Comparison of ENCODE assay signal across 37 cellular contexts in the genomic region with DNA sequence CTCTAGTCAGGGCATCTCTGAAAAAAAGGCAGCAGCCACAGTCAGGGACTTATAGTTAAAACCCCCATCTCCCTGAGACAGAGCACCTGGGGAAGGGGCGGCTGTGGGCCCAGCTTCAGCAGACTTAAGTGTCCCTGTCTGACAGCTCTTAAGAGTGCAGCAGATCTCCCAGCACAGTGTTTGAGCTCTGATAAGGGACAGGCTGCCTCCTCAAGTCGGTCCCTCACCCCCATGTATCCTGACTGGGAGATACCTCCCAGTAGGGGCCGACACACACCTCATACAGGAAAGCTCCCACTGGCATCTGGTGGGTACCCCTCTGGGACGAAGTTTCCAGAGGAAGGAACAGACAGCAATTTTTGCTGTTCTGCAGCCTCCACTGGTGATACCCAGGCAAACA.
"Had no signal": no experiment of that assay in that cellular context is flagged by ENCODE, and none has a peak within 500 bp of the region (broad histone marks: within the 10 kb centered on the region; RNA-seq: fewer than 3 reads in every experiment).

No MANE protein-coding gene starts in this region.

- H3K4me1 ChIP-seq: adrenal gland, body of pancreas, breast epithelium had no signal

- H3K27me3 ChIP-seq: adrenal gland, body of pancreas, brain microvascular endothelial cell, breast epithelium had no signal

- H3K36me3 Mint-ChIP-seq: activated CD4-positive, alpha-beta memory T cell treated with anti-CD3 and anti-CD28 coated beads for 36 hours; activated naive CD4-positive, alpha-beta T cell treated with anti-CD3 and anti-CD28 coated beads, Interleukin-2, amount 50 U/mL, for 72 hours; activated naive CD8-positive, alpha-beta T cell treated with anti-CD3 and anti-CD28 coated beads for 36 hours had no signal

- H3K36me3 ChIP-seq: adrenal gland, brain microvascular endothelial cell, breast epithelium had no signal

- H3K9me3 Mint-ChIP-seq: activated B cell treated with CpG ODN at 0.5 μM for 24 hours; activated CD4-positive, alpha-beta memory T cell treated with anti-CD3 and anti-CD28 coated beads for 36 hours; activated CD4-positive, alpha-beta T cell treated with anti-CD3 and anti-CD28 coated beads, Interleukin-2, amount 10 ng/mL, durations not matched to agents 24 days and 14 days; activated CD8-positive, alpha-beta T cell treated with anti-CD3 and anti-CD28 coated beads for 36 hours; activated naive CD4-positive, alpha-beta T cell treated with anti-CD3 and anti-CD28 coated beads for 36 hours; activated naive CD8-positive, alpha-beta T cell treated with anti-CD3 and anti-CD28 coated beads for 36 hours; activated T-cell treated with anti-CD3 and anti-CD28 coated beads, Interleukin-2, amount 50 U/mL, for 4 hours; activated T-helper 1 cell treated with anti-CD3 and anti-CD28 coated beads, Interleukin-12 subunit alpha, Interleukin-12 subunit beta, Interleukin-2, Interleukin-4 antibody, amounts not matched to agents 30 ng/mL and 10 ng/mL and 1 ng/mL, durations not matched to agents 14 hours and 24 hours and 36 hours; activated T-helper 17 cell treated with anti-CD3 and anti-CD28 coated beads, Interleukin-2, amount 50 U/mL, for 72 hours; T-helper 1 cell treated with Interleukin-12 subunit alpha and Interleukin-12 subunit beta and Interleukin-4 antibody, amounts not matched to agents 30 μg/mL and 1 μg/mL, for 36 hours; T-helper 2 cell treated with Interferon-gamma antibody and Interleukin-4, amounts not matched to agents 5 μg/mL and 100 μg/mL, for 36 hours had no signal

- H3K27ac ChIP-seq: adrenal gland, body of pancreas, brain microvascular endothelial cell, breast epithelium, VCaP had no signal

- DNase-seq: activated B cell treated with CpG ODN at 0.5 μM for 24 hours; activated CD4-positive, alpha-beta memory T cell treated with anti-CD3 and anti-CD28 coated beads for 36 hours; activated CD4-positive, alpha-beta T cell treated with anti-CD3 and anti-CD28 coated beads for 4 hours; activated CD4-positive, alpha-beta T cell treated with anti-CD3 and anti-CD28 coated beads, Interleukin-2, amount 10 ng/mL, durations not matched to agents 24 days and 14 days; activated CD4-positive, alpha-beta T cell treated with anti-CD3 and anti-CD28 coated beads, Interleukin-2, amount 50 U/mL, for 1 hour; activated CD4-positive, alpha-beta T cell treated with anti-CD3 and anti-CD28 coated beads, Interleukin-2, amount 50 U/mL, for 4 hours; activated CD4-positive, CD25-positive, alpha-beta regulatory T cell treated with anti-CD3 and anti-CD28 coated beads, Interleukin-2, amount 50 U/mL, for 72 hours; activated CD8-positive, alpha-beta memory T cell treated with anti-CD3 and anti-CD28 coated beads, Interleukin-2, amount 50 U/mL, for 4 hours; activated CD8-positive, alpha-beta T cell treated with anti-CD3 and anti-CD28 coated beads for 36 hours; activated effector memory CD4-positive, alpha-beta T cell treated with anti-CD3 and anti-CD28 coated beads, Interleukin-2, amount 50 U/mL, for 16 hours; activated gamma-delta T cell treated with Interleukin-2 at 50 U/mL for 16 hours; activated naive CD4-positive, alpha-beta T cell; activated naive CD4-positive, alpha-beta T cell treated with anti-CD3 and anti-CD28 coated beads for 36 hours; activated naive CD4-positive, alpha-beta T cell treated with anti-CD3 and anti-CD28 coated beads, Interleukin-2, amount 50 U/mL, for 16 hours; activated naive CD8-positive, alpha-beta T cell treated with anti-CD3 and anti-CD28 coated beads for 36 hours; activated T-cell treated with anti-CD3 and anti-CD28 coated beads for 4 hours; activated T-cell treated with anti-CD3 and anti-CD28 coated beads, Interleukin-2, amount 50 U/mL, for 1 hour; activated T-cell treated with anti-CD3 and anti-CD28 coated beads, Interleukin-2, amount 50 U/mL, for 4 hours; activated T-cell treated with anti-CD3 and anti-CD28 coated beads, Interleukin-2, amount 50 U/mL, for 72 hours; adrenal gland; amniotic stem cell; aorta; body of pancreas; brain microvascular endothelial cell; central memory CD4-positive, alpha-beta T cell; T-helper 1 cell; T-helper 2 cell; T-helper 9 cell had no signal

- ATAC-seq: activated CD8-positive, alpha-beta T cell treated with anti-CD3 and anti-CD28 coated beads for 36 hours; activated naive CD4-positive, alpha-beta T cell treated with anti-CD3 and anti-CD28 coated beads, Interleukin-2, amount 50 U/mL, for 72 hours; activated T-cell treated with anti-CD3 and anti-CD28 coated beads, Interleukin-2, amount 50 U/mL, for 4 hours; activated T-cell treated with anti-CD3 and anti-CD28 coated beads, Interleukin-2, amount 50 U/mL, for 72 hours; activated T-helper 17 cell treated with anti-CD3 and anti-CD28 coated beads, Interleukin-2, amount 50 U/mL, for 72 hours; body of pancreas had no signal

- H3K4me1 Mint-ChIP-seq: activated B cell treated with CpG ODN at 0.5 μM for 24 hours; activated CD4-positive, alpha-beta T cell treated with anti-CD3 and anti-CD28 coated beads, Interleukin-2, amount 10 ng/mL, durations not matched to agents 24 days and 14 days; activated naive CD8-positive, alpha-beta T cell treated with anti-CD3 and anti-CD28 coated beads for 36 hours; activated T-helper 17 cell treated with anti-CD3 and anti-CD28 coated beads, Interleukin-2, amount 50 U/mL, for 72 hours had no signal

- H3K4me3 ChIP-seq: adrenal gland, body of pancreas, breast epithelium had no signal

- H3K27ac Mint-ChIP-seq: activated B cell treated with CpG ODN at 0.5 μM for 24 hours; activated CD4-positive, alpha-beta memory T cell treated with anti-CD3 and anti-CD28 coated beads for 36 hours; activated CD4-positive, alpha-beta T cell treated with anti-CD3 and anti-CD28 coated beads, Interleukin-2, amount 10 ng/mL, durations not matched to agents 24 days and 14 days; activated CD8-positive, alpha-beta T cell treated with anti-CD3 and anti-CD28 coated beads for 36 hours; activated naive CD4-positive, alpha-beta T cell treated with anti-CD3 and anti-CD28 coated beads for 36 hours; activated naive CD4-positive, alpha-beta T cell treated with anti-CD3 and anti-CD28 coated beads, Interleukin-2, amount 50 U/mL, for 72 hours; activated naive CD8-positive, alpha-beta T cell treated with anti-CD3 and anti-CD28 coated beads for 36 hours; activated T-cell treated with anti-CD3 and anti-CD28 coated beads, Interleukin-2, amount 50 U/mL, for 72 hours; activated T-helper 1 cell treated with anti-CD3 and anti-CD28 coated beads, Interleukin-12 subunit alpha, Interleukin-12 subunit beta, Interleukin-2, Interleukin-4 antibody, amounts not matched to agents 30 ng/mL and 10 ng/mL and 1 ng/mL, durations not matched to agents 14 hours and 24 hours and 36 hours; activated T-helper 17 cell treated with anti-CD3 and anti-CD28 coated beads, Interleukin-2, amount 50 U/mL, for 72 hours; T-helper 1 cell treated with Interleukin-12 subunit alpha and Interleukin-12 subunit beta and Interleukin-4 antibody, amounts not matched to agents 30 μg/mL and 1 μg/mL, for 36 hours; T-helper 2 cell treated with Interferon-gamma antibody and Interleukin-4, amounts not matched to agents 5 μg/mL and 100 μg/mL, for 36 hours had no signal

- H3K9me3 ChIP-seq: adrenal gland, body of pancreas, breast epithelium had no signal

- FAIRE-seq: astrocyte, TTC549 had no signal

- H3K4me3 Mint-ChIP-seq: activated B cell treated with CpG ODN at 0.5 μM for 24 hours; activated CD4-positive, alpha-beta memory T cell treated with anti-CD3 and anti-CD28 coated beads for 36 hours; activated CD4-positive, alpha-beta T cell treated with anti-CD3 and anti-CD28 coated beads, Interleukin-2, amount 10 ng/mL, durations not matched to agents 24 days and 14 days; activated CD8-positive, alpha-beta T cell treated with anti-CD3 and anti-CD28 coated beads for 36 hours; activated naive CD4-positive, alpha-beta T cell treated with anti-CD3 and anti-CD28 coated beads for 36 hours; activated naive CD8-positive, alpha-beta T cell treated with anti-CD3 and anti-CD28 coated beads for 36 hours; activated T-cell treated with anti-CD3 and anti-CD28 coated beads, Interleukin-2, amount 50 U/mL, for 4 hours; activated T-cell treated with anti-CD3 and anti-CD28 coated beads, Interleukin-2, amount 50 U/mL, for 72 hours; activated T-helper 1 cell treated with anti-CD3 and anti-CD28 coated beads, Interleukin-12 subunit alpha, Interleukin-12 subunit beta, Interleukin-2, Interleukin-4 antibody, amounts not matched to agents 30 ng/mL and 10 ng/mL and 1 ng/mL, durations not matched to agents 14 hours and 24 hours and 36 hours; activated T-helper 17 cell treated with anti-CD3 and anti-CD28 coated beads, Interleukin-2, amount 50 U/mL, for 72 hours; T-helper 1 cell treated with Interleukin-12 subunit alpha and Interleukin-12 subunit beta and Interleukin-4 antibody, amounts not matched to agents 30 μg/mL and 1 μg/mL, for 36 hours; T-helper 2 cell treated with Interferon-gamma antibody and Interleukin-4, amounts not matched to agents 5 μg/mL and 100 μg/mL, for 36 hours had no signal
